In genomic region chr1:174160603-174161002, GRCh38 we compare ENCODE assay signal across 9 cellular contexts. TPM values are rescaled to one million over a fixed set of nuclear protein-coding genes. Genes with fewer than 3 reads are reported as not detected.
DNase-seq lines count a peak whose midpoint lies in the region; ATAC-seq and TF ChIP-seq lines count a peak whose summit lies in the region.
"Had no signal": no experiment of that assay in that cellular context is flagged by ENCODE, and none has a peak within 500 bp of the region (broad histone marks: within the 10 kb centered on the region; RNA-seq: fewer than 3 reads in every experiment).

No MANE protein-coding gene starts in this region.

- TF ChIP-seq RAD21 in neural cell (conservative IDR thresholded peaks at IDR 0.05): no peak

- no peak for ATAC-seq in HG02571 (IDR thresholded peaks at IDR 0.05; ENCODE audit: unreplicated experiment)
- no peak for ATAC-seq in GM18907 (IDR thresholded peaks at IDR 0.05; ENCODE audit: unreplicated experiment)

- peak overlapping the region; percentile 96 for H3K4me3 Mint-ChIP-seq in dendritic cell treated with granulocyte-macrophage colony-stimulating factor and Interleukin-4, amounts not matched to agents 40 ng/mL and 50 ng/mL, for 4 days

- DNase-seq in BJ (ENCODE audit: low read depth): no peak
- no peak for DNase-seq in glomerular visceral epithelial cell (ENCODE audit: extremely low spot score)
- no peak for DNase-seq in OCI-M2 (lab: John Stamatoyannopoulos, UW; ENCODE audit: unreplicated experiment)
- DNase-seq: central memory CD4-positive, alpha-beta T cell had no signal

- H3K9ac ChIP-seq in Loucy (ENCODE audit: low read depth, low read length, poor library complexity, severe bottlenecking) (peak overlapping the region; percentile 82), neural cell (ENCODE audit: low read length) (peak overlapping the region; percentile 89)

- no peaks in the 10 kb centered on the region for H3K9me3 Mint-ChIP-seq in dendritic cell treated with granulocyte-macrophage colony-stimulating factor and Interleukin-4, amounts not matched to agents 40 ng/mL and 50 ng/mL, for 4 days

- POLR2A ChIA-PET in BJ (lab: Charles Lee): no interaction called here

- H2AFZ ChIP-seq in Loucy (ENCODE audit: low read length): no peak overlapping the region
- no peak overlapping the region for H2AFZ ChIP-seq in neural cell (ENCODE audit: low read depth, low read length)

- H3K4me3 ChIP-seq in BJ (ENCODE audit: low read depth, low read length) (peak overlapping the region; percentile 83), Loucy (ENCODE audit: low read length, poor library complexity, severe bottlenecking) (peak overlapping the region; percentile 97), neural cell (ENCODE audit: low read length) (peak overlapping the region; percentile 90)

- H4K20me1 ChIP-seq in Loucy (ENCODE audit: insufficient read depth, low read length, poor library complexity, severe bottlenecking): peaks cover 16% of the 10 kb centered on the region
- no peaks in the 10 kb centered on the region for H4K20me1 ChIP-seq in neural cell (ENCODE audit: insufficient read depth)

- H3K27ac Mint-ChIP-seq in dendritic cell treated with granulocyte-macrophage colony-stimulating factor and Interleukin-4, amounts not matched to agents 40 ng/mL and 50 ng/mL, for 4 days: no peak overlapping the region

- intact Hi-C loops in dendritic cell treated with granulocyte-macrophage colony-stimulating factor and Interleukin-4, amounts not matched to agents 40 ng/mL and 50 ng/mL, for 4 days (cut with micrococcal nuclease): loop anchor here (2.0 kb wide), 1 partner anchor 292 kb away; the partner anchor contains the start of gene ZBTB37

- H3K79me2 ChIP-seq in Loucy (ENCODE audit: insufficient read depth, low read length) (peaks cover 53% of the 10 kb centered on the region), neural cell (replicated peaks; ENCODE audit: insufficient read depth, low read length) (peaks cover 11% of the 10 kb centered on the region)

- no peaks in the 10 kb centered on the region for H3K27me3 ChIP-seq in BJ (ENCODE audit: control insufficient read depth, insufficient read depth, low read length)
- no peaks in the 10 kb centered on the region for H3K27me3 ChIP-seq in Loucy (ENCODE audit: insufficient read depth, low read length, poor library complexity, severe bottlenecking)
- no peaks in the 10 kb centered on the region for H3K27me3 ChIP-seq in neural cell (ENCODE audit: insufficient read depth, low read depth, low read length)

- CTCF ChIA-PET in BJ (lab: Yijun Ruan, JAX): no interaction called here

- peaks cover 47% of the 10 kb centered on the region for H3K4me1 ChIP-seq in Loucy (ENCODE audit: insufficient read depth, low read length, poor library complexity, severe bottlenecking)

- H3K4me2 ChIP-seq in Loucy (ENCODE audit: low read depth, low read length, poor library complexity, severe bottlenecking) (peak overlapping the region; percentile 97), neural cell (ENCODE audit: low read length) (peak overlapping the region; percentile 46)

- H3K27ac ChIP-seq in neural cell (ENCODE audit: low read length): no peak overlapping the region

- H3K4me1 Mint-ChIP-seq in dendritic cell treated with granulocyte-macrophage colony-stimulating factor and Interleukin-4, amounts not matched to agents 40 ng/mL and 50 ng/mL, for 4 days (ENCODE audit: low read depth): peaks cover 48% of the 10 kb centered on the region

- TF ChIP-seq CTCF in BJ (IDR thresholded peaks at IDR 0.05; ENCODE audit: insufficient read depth, low read depth, low read length) (no peak), Loucy (conservative IDR thresholded peaks at IDR 0.05; ENCODE audit: low read length) (no peak), neural cell (IDR thresholded peaks at IDR 0.05; ENCODE audit: poor library complexity, severe bottlenecking) (no peak)

- H3K9me3 ChIP-seq in Loucy (ENCODE audit: insufficient read depth, low read depth, low read length): no peaks in the 10 kb centered on the region
- H3K9me3 ChIP-seq in neural cell (ENCODE audit: low read length): no peaks in the 10 kb centered on the region

- H3K36me3 Mint-ChIP-seq in dendritic cell treated with granulocyte-macrophage colony-stimulating factor and Interleukin-4, amounts not matched to agents 40 ng/mL and 50 ng/mL, for 4 days (ENCODE audit: low read depth): peaks cover 23% of the 10 kb centered on the region

- H3K36me3 ChIP-seq in BJ (ENCODE audit: control insufficient read depth, insufficient read depth, low read length): no peaks in the 10 kb centered on the region
- no peaks in the 10 kb centered on the region for H3K36me3 ChIP-seq in Loucy (ENCODE audit: insufficient read depth, low read length)
- no peaks in the 10 kb centered on the region for H3K36me3 ChIP-seq in neural cell (ENCODE audit: insufficient read depth, low read length)

- H3F3A ChIP-seq in Loucy (ENCODE audit: low read depth) (peaks cover 2% of the 10 kb centered on the region; the same call in 1 of the 2 replicates), neural cell (ENCODE audit: insufficient read depth, low read length, poor library complexity, severe bottlenecking) (peaks cover 3% of the 10 kb centered on the region)

- no peak for TF ChIP-seq EP300 in neural cell (conservative IDR thresholded peaks at IDR 0.05; ENCODE audit: poor library complexity, severe bottlenecking)

- no peaks in the 10 kb centered on the region for H3K27me3 Mint-ChIP-seq in dendritic cell treated with granulocyte-macrophage colony-stimulating factor and Interleukin-4, amounts not matched to agents 40 ng/mL and 50 ng/mL, for 4 days

- H3K9me2 ChIP-seq in Loucy (replicated peaks; ENCODE audit: low read depth, low read length) (no peaks in the 10 kb centered on the region), neural cell (ENCODE audit: insufficient read depth, low read length) (no peaks in the 10 kb centered on the region)

TF ChIP-seq in neural cell, 6 proteins besides CTCF, POLR2A, EP300 and RAD21:
- TF ChIP-seq SMC3 (conservative IDR thresholded peaks at IDR 0.05; ENCODE audit: poor library complexity): no peak
- TF ChIP-seq TAF1 (IDR thresholded peaks at IDR 0.05; ENCODE audit: low read depth): no peak
- TF ChIP-seq MXI1 (conservative IDR thresholded peaks at IDR 0.05; ENCODE audit: poor library complexity, severe bottlenecking): no peak
- no peak for TF ChIP-seq POLR2AphosphoS5 (IDR thresholded peaks at IDR 0.05)
- TF ChIP-seq EZH2 (IDR thresholded peaks at IDR 0.05; ENCODE audit: borderline replicate concordance, insufficient read depth, low read length, poor library complexity, severe bottlenecking): no peak
- no peak for TF ChIP-seq REST (IDR thresholded peaks at IDR 0.05; ENCODE audit: borderline replicate concordance)

RNA-seq across cellular contexts. Expression of gene RABGAP1L, which starts 1.3 kb away (rescaled TPM):
- polyA plus RNA-seq in BJ (2011; rRNA removed): 15.9 and 20.1 TPM in 2 replicates
- polyA minus RNA-seq in BJ (2011; rRNA and poly(A)+ RNA removed): 23.8 and 27.0 TPM in 2 replicates
- polyA plus RNA-seq in neural cell: 32.0 and 32.2 TPM in 2 replicates
- 150 and 188 TPM in 2 replicates for polyA minus RNA-seq in neural cell
